9 cellular contexts compared by ENCODE assay signal in the genomic region with DNA sequence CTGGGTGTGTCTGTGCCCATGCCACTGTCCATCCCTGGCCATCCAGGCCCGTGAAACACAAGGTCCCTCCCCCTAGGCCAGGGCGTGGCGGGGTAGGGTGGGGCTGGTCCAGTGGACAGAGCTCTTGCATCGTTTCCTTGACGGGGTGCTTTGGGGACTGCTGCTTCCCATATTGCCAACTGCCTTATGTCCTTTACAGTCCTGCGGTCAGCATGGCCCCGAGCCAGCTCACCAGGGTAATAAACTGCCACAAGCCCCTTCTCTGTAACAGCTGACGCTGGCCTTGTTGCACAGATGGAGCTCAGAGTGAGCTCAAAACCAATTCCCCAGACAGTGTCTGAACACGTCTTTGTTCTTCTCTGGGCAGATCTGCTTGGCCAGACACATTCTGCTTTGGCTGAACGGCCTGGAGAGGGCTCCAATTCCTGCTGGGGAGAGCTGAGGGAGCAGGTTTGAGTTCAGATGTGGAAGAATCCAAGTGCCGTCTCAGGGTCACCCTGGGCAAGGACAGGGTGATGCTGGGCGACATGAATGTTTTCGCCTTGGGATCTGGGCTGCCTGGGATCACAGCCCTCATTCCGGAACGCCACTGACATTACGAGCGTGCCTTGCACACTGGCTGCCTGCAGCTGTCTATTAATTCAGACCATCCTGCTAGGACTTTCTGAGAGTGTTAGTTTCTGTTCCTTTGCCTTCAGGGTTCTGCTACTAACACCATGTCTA. TPM values are rescaled to one million over a fixed set of nuclear protein-coding genes. Genes with fewer than 3 reads are reported as not detected.
DNase-seq lines count a peak whose midpoint lies in the region; ATAC-seq and TF ChIP-seq lines count a peak whose summit lies in the region.
"Had no signal": no experiment of that assay in that cellular context is flagged by ENCODE, and none has a peak within 500 bp of the region (broad histone marks: within the 10 kb centered on the region; RNA-seq: fewer than 3 reads in every experiment).

No MANE protein-coding gene starts in this region.

- H3K79me2 ChIP-seq in osteoblast (ENCODE audit: insufficient read depth, low read length) (no peaks in the 10 kb centered on the region), Karpas-422 (ENCODE audit: low read length) (no peaks in the 10 kb centered on the region)

- DNase-seq in DMS 273 treated with DMSO at 0.1 percent for 48 hours (lab: John Stamatoyannopoulos, UW) (peak; percentile 63), NCI-H82 treated with DMSO at 0.1 percent for 48 hours (lab: John Stamatoyannopoulos, UW; ENCODE audit: unreplicated experiment) (peak; percentile 3), esophagus muscularis mucosa (ENCODE audit: extremely low spot score) (no peak), osteoblast (ENCODE audit: insufficient read length, low spot score, missing footprints) (peak; percentile 95), Karpas-422 (no peak)
- no peak for DNase-seq in CD8-positive, alpha-beta memory T cell

- no peak for TF ChIP-seq EP300 in esophagus muscularis mucosa (IDR thresholded peaks at IDR 0.05)

- 27% methylated on average over 15 of the region's 17 CpGs for WGBS in esophagus muscularis mucosa

- CTCF ChIA-PET in CD8-positive, alpha-beta memory T cell (lab: Charles Lee), result interaction anchor here (1.1 to 3.9 kb wide), 4 partner anchors 9 to 50 kb away, joined by 3 to 34 read pairs (median 7); no protein-coding TSS in a partner anchor

- H2AFZ ChIP-seq in osteoblast (ENCODE audit: low read length) (no peak overlapping the region), Karpas-422 (ENCODE audit: low read length) (no peak overlapping the region)

- H3K36me3 Mint-ChIP-seq in CD8-positive, alpha-beta memory T cell, result no peaks in the 10 kb centered on the region

- H3K4me1 Mint-ChIP-seq in CD8-positive, alpha-beta memory T cell, result peaks cover 8 to 13% (median 8%) of the 10 kb centered on the region in 3 donors

- H3K27ac Mint-ChIP-seq in CD8-positive, alpha-beta memory T cell, result peak overlapping the region in 1 of 8 donors; percentile 43

- H3K9me2 ChIP-seq in Karpas-422 (replicated peaks; ENCODE audit: insufficient read depth, low read length), result no peaks in the 10 kb centered on the region

- H3K4me3 ChIP-seq in esophagus muscularis mucosa, result no peak overlapping the region
- no peak overlapping the region for H3K4me3 ChIP-seq in osteoblast (ENCODE audit: insufficient read depth, low read length)
- no peak overlapping the region for H3K4me3 ChIP-seq in CD8-positive, alpha-beta memory T cell (ENCODE audit: low read length)
- no peak overlapping the region for H3K4me3 ChIP-seq in Karpas-422 (ENCODE audit: low read length)

- TF ChIP-seq CTCF in esophagus muscularis mucosa (IDR thresholded peaks at IDR 0.05), result peak; percentile 31 to 49 (median 33)
- TF ChIP-seq CTCF in osteoblast (IDR thresholded peaks at IDR 0.05; ENCODE audit: extremely low read depth, low read depth, low read length), result peak; percentile 38

- H3K27me3 ChIP-seq in esophagus muscularis mucosa, result no peaks in the 10 kb centered on the region
- H3K27me3 ChIP-seq in osteoblast (ENCODE audit: insufficient read depth, low read length), result no peaks in the 10 kb centered on the region
- H3K27me3 ChIP-seq in CD8-positive, alpha-beta memory T cell (ENCODE audit: insufficient read depth, low read length, poor library complexity, severe bottlenecking), result no peaks in the 10 kb centered on the region
- H3K27me3 ChIP-seq in Karpas-422 (ENCODE audit: low read length), result no peaks in the 10 kb centered on the region

- no peak for ATAC-seq in HG02588 (IDR thresholded peaks at IDR 0.05; ENCODE audit: unreplicated experiment)
- no peak for ATAC-seq in HG02885 (IDR thresholded peaks at IDR 0.05; ENCODE audit: poor library complexity, unreplicated experiment)

- intact Hi-C loops in esophagus muscularis mucosa (cut with DNase I), result no loop called here

- H3K36me3 ChIP-seq in esophagus muscularis mucosa (peaks cover 0 to 9% (median 0%) of the 10 kb centered on the region in 4 donors), osteoblast (ENCODE audit: insufficient read depth, low read length) (no peaks in the 10 kb centered on the region), Karpas-422 (ENCODE audit: insufficient read depth, low read length) (no peaks in the 10 kb centered on the region)
- no peaks in the 10 kb centered on the region for H3K36me3 ChIP-seq in CD8-positive, alpha-beta memory T cell (ENCODE audit: insufficient read depth, low read length)

- H3K27me3 Mint-ChIP-seq in CD8-positive, alpha-beta memory T cell, result peaks cover 2 to 3% of the 10 kb centered on the region in 2 donors

- H4K20me1 ChIP-seq in osteoblast (ENCODE audit: insufficient read depth, low read length), result no peaks in the 10 kb centered on the region
- H4K20me1 ChIP-seq in Karpas-422 (ENCODE audit: insufficient read depth, low read depth, low read length), result no peaks in the 10 kb centered on the region

- POLR2A ChIA-PET in CD8-positive, alpha-beta memory T cell (lab: Charles Lee), result no interaction called here

- H3K9me3 Mint-ChIP-seq in CD8-positive, alpha-beta memory T cell, result no peaks in the 10 kb centered on the region

- no peak overlapping the region for H3K4me3 Mint-ChIP-seq in CD8-positive, alpha-beta memory T cell

- H3K9me3 ChIP-seq in esophagus muscularis mucosa, result no peaks in the 10 kb centered on the region
- no peaks in the 10 kb centered on the region for H3K9me3 ChIP-seq in osteoblast (ENCODE audit: low read depth, low read length)
- no peaks in the 10 kb centered on the region for H3K9me3 ChIP-seq in CD8-positive, alpha-beta memory T cell (ENCODE audit: low read length)
- H3K9me3 ChIP-seq in Karpas-422 (ENCODE audit: low read length), result no peaks in the 10 kb centered on the region

- H3K4me1 ChIP-seq in esophagus muscularis mucosa (peaks cover 0 to 28% (median 25%) of the 10 kb centered on the region in 4 donors), osteoblast (ENCODE audit: insufficient read depth, low read length) (no peaks in the 10 kb centered on the region), Karpas-422 (ENCODE audit: low read length) (no peaks in the 10 kb centered on the region)
- peaks cover 10% of the 10 kb centered on the region for H3K4me1 ChIP-seq in CD8-positive, alpha-beta memory T cell (ENCODE audit: insufficient read depth, low read length)

- H3K4me2 ChIP-seq in osteoblast (ENCODE audit: insufficient read depth, low read length), result no peak overlapping the region
- no peak overlapping the region for H3K4me2 ChIP-seq in Karpas-422 (ENCODE audit: low read depth, low read length, poor library complexity, severe bottlenecking)

- H3K27ac ChIP-seq in esophagus muscularis mucosa (replicated peaks in 1 of 4) (peak overlapping the region; percentile 26 to 46 (median 32)), osteoblast (ENCODE audit: low read depth, low read length) (no peak overlapping the region), Karpas-422 (ENCODE audit: low read length) (no peak overlapping the region)
- no peak overlapping the region for H3K27ac ChIP-seq in CD8-positive, alpha-beta memory T cell (ENCODE audit: low read depth, low read length)
- H3K27ac ChIP-seq: epithelial cell of prostate had no signal

- H3K9ac ChIP-seq in Karpas-422 (ENCODE audit: low read length), result no peak overlapping the region

- TF ChIP-seq POLR2A in esophagus muscularis mucosa (IDR thresholded peaks at IDR 0.05; ENCODE audit: low read depth), result no peak

RNA-seq across cellular contexts. Expression of a gene that starts 51.5 kb away (rescaled TPM):
- total RNA-seq in esophagus muscularis mucosa (100 to 1,000 TPM; 101 to 312 (median 188) TPM), osteoblast (2.5 and 3.2 TPM in 2 replicates)
- under 1 TPM; 0.20 TPM for total RNA-seq in CD8-positive, alpha-beta memory T cell
- not detected for polyA plus RNA-seq in CD8-positive, alpha-beta memory T cell
- not detected in 2 replicates for total RNA-seq in Karpas-422 (2014; rRNA removed; shearing (Covaris generic); ENCODE audit: low replicate concordance)

Comparison
In these comparisons a context has a peak if more than half of its experiments do, and no peak if none do; other contexts are left out.
1. DNase-seq: peak in DMS 273 treated with DMSO at 0.1 percent for 48 hours (single experiment), NCI-H82 treated with DMSO at 0.1 percent for 48 hours (single experiment) and osteoblast (single experiment); none in esophagus muscularis mucosa (single experiment), CD8-positive, alpha-beta memory T cell (0 of 5) and Karpas-422 (single experiment).
2. H3K27ac ChIP-seq: peak in esophagus muscularis mucosa (4 of 4); none in osteoblast (single experiment), CD8-positive, alpha-beta memory T cell (single experiment) and Karpas-422 (single experiment).
3. RNA of a gene that starts 51.5 kb away (total RNA-seq): 101 to 312 TPM in esophagus muscularis mucosa; 2.5 to 3.2 TPM in osteoblast, 0.20 TPM in CD8-positive, alpha-beta memory T cell and not detected in Karpas-422; every median in the first group is over 10 times any median in the second.